In the genomic region with DNA sequence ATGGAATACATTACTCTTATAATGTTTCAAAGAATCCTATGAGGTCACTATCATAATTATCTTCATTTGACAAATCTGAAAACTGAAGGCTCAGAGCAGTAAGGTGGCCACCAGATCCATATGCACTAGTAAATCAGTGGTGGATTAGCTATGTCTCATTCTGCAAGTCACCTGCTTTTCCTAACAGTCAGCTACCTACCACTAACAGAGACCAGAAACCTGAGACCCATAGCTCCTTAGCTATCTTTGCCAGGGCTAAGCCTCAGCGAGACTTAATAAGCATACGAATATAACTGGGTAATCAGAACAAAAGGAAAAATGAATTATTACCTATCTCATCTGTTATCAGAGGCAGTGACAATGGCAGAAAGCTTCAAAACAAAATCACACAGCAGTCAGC, we compare ENCODE assay signal across 19 cellular contexts.
"Had no signal": no experiment of that assay in that cellular context is flagged by ENCODE, and none has a peak within 500 bp of the region (broad histone marks: within the 10 kb centered on the region; RNA-seq: fewer than 3 reads in every experiment).

No MANE protein-coding gene starts in this region.

- H3K9me3 ChIP-seq: heart left ventricle, spleen, testis, transverse colon had no signal

- H3K4me3 Mint-ChIP-seq: naive thymus-derived CD4-positive, alpha-beta T cell; nephron progenitor cell; stimulated activated memory B cell treated with anti-CD40 and anti-IgM and Interleukin-4, amounts not matched to agents 10 μg/mL and 1 μg/mL and 100 μg/mL, for 72 hours; stimulated activated naive CD8-positive, alpha-beta T cell treated with anti-CD3 and anti-CD28 coated beads, Interleukin-15, amount 100 ng/mL, for 72 hours had no signal

- H3K27ac ChIP-seq: heart left ventricle, spleen, testis, transverse colon had no signal

- H3K9me3 Mint-ChIP-seq: nephron progenitor cell; stimulated activated memory B cell treated with anti-CD40 and anti-IgM and Interleukin-4, amounts not matched to agents 10 μg/mL and 1 μg/mL and 100 μg/mL, for 72 hours; stimulated activated naive CD8-positive, alpha-beta T cell treated with anti-CD3 and anti-CD28 coated beads, Interleukin-15, amount 100 ng/mL, for 72 hours had no signal

- H3K4me3 ChIP-seq: dorsolateral prefrontal cortex, heart left ventricle, spleen, testis, transverse colon had no signal

- H3K36me3 ChIP-seq: heart left ventricle, transverse colon had no signal

- H3K4me1 ChIP-seq: testis had no signal

- H3K27me3 Mint-ChIP-seq: naive thymus-derived CD4-positive, alpha-beta T cell; stimulated activated memory B cell treated with anti-CD40 and anti-IgM and Interleukin-4, amounts not matched to agents 10 μg/mL and 1 μg/mL and 100 μg/mL, for 72 hours; stimulated activated naive CD8-positive, alpha-beta T cell treated with anti-CD3 and anti-CD28 coated beads, Interleukin-15, amount 100 ng/mL, for 72 hours had no signal

- H3K27me3 ChIP-seq: dorsolateral prefrontal cortex, heart left ventricle, spleen, testis, transverse colon had no signal

- H3K27ac Mint-ChIP-seq: naive thymus-derived CD4-positive, alpha-beta T cell; stimulated activated naive CD8-positive, alpha-beta T cell treated with anti-CD3 and anti-CD28 coated beads, Interleukin-15, amount 100 ng/mL, for 72 hours had no signal

- ATAC-seq: heart left ventricle; left colon; naive thymus-derived CD4-positive, alpha-beta T cell; sciatic nerve; stimulated activated memory B cell treated with anti-CD40 and anti-IgM and Interleukin-4, amounts not matched to agents 10 μg/mL and 1 μg/mL and 100 μg/mL, for 72 hours; stimulated activated naive CD8-positive, alpha-beta T cell treated with anti-CD3 and anti-CD28 coated beads, Interleukin-15, amount 100 ng/mL, for 72 hours had no signal

- DNase-seq: cortex of kidney; dorsolateral prefrontal cortex; effector CD8-positive, alpha-beta T cell; foreskin melanocyte; heart left ventricle; hippocampal formation; left colon; mesendoderm; naive thymus-derived CD4-positive, alpha-beta T cell; nephron progenitor cell; spleen; stimulated activated CD4-positive, alpha-beta T cell treated with anti-CD3 and anti-CD28 coated beads, Interleukin-15, amount 100 ng/mL, for 24 hours; stimulated activated CD4-positive, alpha-beta T cell treated with anti-CD3 and anti-CD28 coated beads, Interleukin-1b, Interleukin-23, amount 100 ng/mL, for 48 hours; stimulated activated CD4-positive, alpha-beta T cell treated with anti-CD3 and anti-CD28 coated beads, Interleukin-4, amount 100 ng/mL, for 24 hours; stimulated activated naive CD8-positive, alpha-beta T cell treated with anti-CD3 and anti-CD28 coated beads, Interleukin-15, amount 100 ng/mL, for 72 hours; testis; transverse colon had no signal
